ENCODE assay signal across 8 cellular contexts in the genomic region with DNA sequence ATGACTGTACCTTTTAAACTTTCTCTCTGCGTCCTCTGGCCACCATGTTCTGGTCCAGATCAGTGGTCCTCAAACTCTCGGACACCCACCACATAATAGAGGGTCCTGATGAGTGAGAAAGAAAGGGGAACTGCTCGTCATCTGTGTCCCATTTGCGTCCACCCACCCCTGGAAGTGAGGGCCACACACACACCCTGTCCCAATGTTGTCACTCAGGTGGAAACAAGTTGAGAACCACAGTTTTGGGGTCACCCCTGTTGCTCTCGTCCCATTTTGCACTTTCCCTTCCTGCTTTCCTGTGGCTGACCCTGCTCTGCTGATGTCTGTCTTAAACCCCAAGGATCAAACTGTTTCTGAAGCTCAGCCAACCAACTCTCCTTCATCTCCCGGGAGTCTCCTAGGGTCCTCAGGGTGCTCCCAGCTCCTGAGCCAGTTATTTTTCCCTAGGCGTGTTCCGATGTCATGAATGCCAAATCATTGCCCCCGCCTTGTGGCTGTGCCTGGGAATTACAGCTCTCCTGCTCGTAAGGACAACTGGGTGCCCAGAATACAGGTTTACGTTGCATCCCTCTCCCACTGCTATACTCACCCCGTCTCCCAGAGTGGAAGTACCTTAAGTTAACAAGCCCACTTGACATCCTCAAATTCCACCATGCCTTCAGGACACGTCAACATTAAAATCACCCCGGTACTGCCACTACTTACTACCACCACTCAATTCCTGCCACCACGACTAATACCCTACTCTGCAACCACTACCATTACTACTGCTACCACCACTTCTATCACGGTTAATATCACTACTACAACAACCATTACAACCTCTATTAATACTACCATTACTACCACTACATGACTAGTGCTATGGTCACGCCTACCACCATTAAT. TPM values are rescaled to one million over a fixed set of nuclear protein-coding genes. Genes with fewer than 3 reads are reported as not detected.
DNase-seq lines count a peak whose midpoint lies in the region; ATAC-seq and TF ChIP-seq lines count a peak whose summit lies in the region.

No MANE protein-coding gene starts in this region.

- H3K4me3 ChIP-seq in fibroblast of the aortic adventitia (ENCODE audit: low read depth, low read length) (no peak overlapping the region), prostate gland (no peak overlapping the region)

- no peak for TF ChIP-seq POLR2A in prostate gland (IDR thresholded peaks at IDR 0.05)

- peak; percentile 11 for DNase-seq in activated T-cell treated with anti-CD3 and anti-CD28 coated beads for 24 hours (ENCODE audit: low read depth)
- DNase-seq in activated T-cell treated with anti-CD3 and anti-CD28 coated beads, Interleukin-2, amount 50 U/mL, for 4 hours, result no peak
- peak; percentile 17 for DNase-seq in NCI-H2107 (lab: John Stamatoyannopoulos, UW)
- peak; percentile 43 for DNase-seq in activated CD4-positive, alpha-beta T cell treated with anti-CD3 and anti-CD28 coated beads, Interleukin-2, amount 10 ng/mL, durations not matched to agents 7 days and 5 days
- DNase-seq in fibroblast of the aortic adventitia (ENCODE audit: low read depth), result peak; percentile 68
- DNase-seq in prostate gland (ENCODE audit: low spot score), result peak; percentile 61
- no peak for DNase-seq in T-helper 9 cell

- peaks cover 19% of the 10 kb centered on the region for H3K27me3 Mint-ChIP-seq in activated T-cell treated with anti-CD3 and anti-CD28 coated beads, Interleukin-2, amount 50 U/mL, for 4 hours (ENCODE audit: low read depth)
- H3K27me3 Mint-ChIP-seq in activated CD4-positive, alpha-beta T cell treated with anti-CD3 and anti-CD28 coated beads, Interleukin-2, amount 10 ng/mL, durations not matched to agents 7 days and 5 days, result peaks cover 43% of the 10 kb centered on the region

- POLR2A ChIA-PET in activated CD4-positive, alpha-beta T cell treated with anti-CD3 and anti-CD28 coated beads, Interleukin-2, amount 10 ng/mL, durations not matched to agents 7 days and 5 days (lab: Charles Lee), result no interaction called here

- TF ChIP-seq CTCF in fibroblast of the aortic adventitia (IDR thresholded peaks at IDR 0.05; ENCODE audit: insufficient read depth, low read length), result peak; percentile 92
- peak in 3 of 4 experiments; percentile 71 to 80 (median 73) for TF ChIP-seq CTCF in prostate gland (IDR thresholded peaks at IDR 0.05)

- no peaks in the 10 kb centered on the region for H3K4me1 ChIP-seq in prostate gland (replicated peaks)

- CTCF ChIA-PET in activated CD4-positive, alpha-beta T cell treated with anti-CD3 and anti-CD28 coated beads, Interleukin-2, amount 10 ng/mL, durations not matched to agents 7 days and 5 days (lab: Charles Lee), result interaction anchor here (0.6 to 2.4 kb wide), 3 partner anchors 12 to 15 kb away, joined by 5 to 7 read pairs (median 7); no protein-coding TSS in a partner anchor

- no peak overlapping the region for H3K27ac ChIP-seq in prostate gland

- H3K9me3 ChIP-seq in prostate gland, result no peaks in the 10 kb centered on the region

- H3K27me3 ChIP-seq in prostate gland (replicated peaks; ENCODE audit: insufficient read depth), result no peaks in the 10 kb centered on the region

- no peak for ATAC-seq in activated T-cell treated with anti-CD3 and anti-CD28 coated beads, Interleukin-2, amount 50 U/mL, for 4 hours
- no peak for ATAC-seq in GM21717 (IDR thresholded peaks at IDR 0.05; ENCODE audit: unreplicated experiment)

- intact Hi-C loops in prostate gland (cut with DNase I), result no loop called here

- H3K9me3 Mint-ChIP-seq in activated T-cell treated with anti-CD3 and anti-CD28 coated beads, Interleukin-2, amount 50 U/mL, for 4 hours, result no peaks in the 10 kb centered on the region
- peaks cover 2% of the 10 kb centered on the region for H3K9me3 Mint-ChIP-seq in activated CD4-positive, alpha-beta T cell treated with anti-CD3 and anti-CD28 coated beads, Interleukin-2, amount 10 ng/mL, durations not matched to agents 7 days and 5 days

- H3K27ac Mint-ChIP-seq in activated CD4-positive, alpha-beta T cell treated with anti-CD3 and anti-CD28 coated beads, Interleukin-2, amount 10 ng/mL, durations not matched to agents 7 days and 5 days, result no peak overlapping the region

- H3K4me1 Mint-ChIP-seq in activated T-cell treated with anti-CD3 and anti-CD28 coated beads, Interleukin-2, amount 50 U/mL, for 4 hours (ENCODE audit: low read depth), result peaks cover 13% of the 10 kb centered on the region
- H3K4me1 Mint-ChIP-seq in activated CD4-positive, alpha-beta T cell treated with anti-CD3 and anti-CD28 coated beads, Interleukin-2, amount 10 ng/mL, durations not matched to agents 7 days and 5 days, result peaks cover 46% of the 10 kb centered on the region

- WGBS in prostate gland, result 55% methylated on average over 17 of the region's 17 CpGs

- H3K36me3 Mint-ChIP-seq in activated T-cell treated with anti-CD3 and anti-CD28 coated beads, Interleukin-2, amount 50 U/mL, for 4 hours (ENCODE audit: insufficient read depth), result no peaks in the 10 kb centered on the region
- peaks cover 4% of the 10 kb centered on the region for H3K36me3 Mint-ChIP-seq in activated CD4-positive, alpha-beta T cell treated with anti-CD3 and anti-CD28 coated beads, Interleukin-2, amount 10 ng/mL, durations not matched to agents 7 days and 5 days (ENCODE audit: low read depth)

- H3K4me3 Mint-ChIP-seq in activated T-cell treated with anti-CD3 and anti-CD28 coated beads, Interleukin-2, amount 50 U/mL, for 4 hours, result no peak overlapping the region
- no peak overlapping the region for H3K4me3 Mint-ChIP-seq in activated CD4-positive, alpha-beta T cell treated with anti-CD3 and anti-CD28 coated beads, Interleukin-2, amount 10 ng/mL, durations not matched to agents 7 days and 5 days

- H3K36me3 ChIP-seq in prostate gland, result no peaks in the 10 kb centered on the region

RNA-seq across cellular contexts. Expression of gene HNF1B, which starts 26.0 kb away (rescaled TPM):
- under 1 TPM in 1 of 3 donors, not detected in 2; 0.16 TPM for total RNA-seq in activated T-cell treated with anti-CD3 and anti-CD28 coated beads, Interleukin-2, amount 50 U/mL, for 4 hours
- under 1 TPM in 1 of 2 experiments, not detected in 1; 0.08 TPM for total RNA-seq in activated CD4-positive, alpha-beta T cell treated with anti-CD3 and anti-CD28 coated beads, Interleukin-2, amount 10 ng/mL, durations not matched to agents 7 days and 5 days
- total RNA-seq in fibroblast of the aortic adventitia (ENCODE audit: low replicate concordance), result not detected in 2 replicates
- total RNA-seq in prostate gland, result 1 to 10 TPM; 2.7 to 7.0 TPM

Comparison
In these comparisons a context has a peak if more than half of its experiments do, and no peak if none do; other contexts are left out.
1. DNase-seq: peak in activated T-cell treated with anti-CD3 and anti-CD28 coated beads for 24 hours (single experiment), NCI-H2107 (single experiment), activated CD4-positive, alpha-beta T cell treated with anti-CD3 and anti-CD28 coated beads, Interleukin-2, amount 10 ng/mL, durations not matched to agents 7 days and 5 days (single experiment), fibroblast of the aortic adventitia (single experiment) and prostate gland (single experiment); none in activated T-cell treated with anti-CD3 and anti-CD28 coated beads, Interleukin-2, amount 50 U/mL, for 4 hours (single experiment) and T-helper 9 cell (single experiment).